ENCODE assay signal across 33 cellular contexts in genomic region chr4:109029987-109030386, GRCh38.
"Had no signal": no experiment of that assay in that cellular context is flagged by ENCODE, and none has a peak within 500 bp of the region (broad histone marks: within the 10 kb centered on the region; RNA-seq: fewer than 3 reads in every experiment).

No MANE protein-coding gene starts in this region.

- H3K4me1 ChIP-seq: ascending aorta, breast epithelium, colonic mucosa, foreskin keratinocyte, gastrocnemius medialis, heart left ventricle had no signal

- H3K4me3 Mint-ChIP-seq: activated CD4-positive, alpha-beta T cell treated with anti-CD3 and anti-CD28 coated beads for 36 hours; activated CD8-positive, alpha-beta T cell treated with anti-CD3 and anti-CD28 coated beads for 36 hours; activated naive CD4-positive, alpha-beta T cell treated with anti-CD3 and anti-CD28 coated beads, Interleukin-2, amount 10 ng/mL, durations not matched to agents 7 days and 5 days; activated naive CD8-positive, alpha-beta T cell treated with anti-CD3 and anti-CD28 coated beads, Interleukin-2, amount 10 ng/mL, durations not matched to agents 7 days and 5 days; activated T-cell treated with anti-CD3 and anti-CD28 coated beads, Interleukin-2, amount 50 U/mL, for 72 hours; brain; endodermal cell; T-helper 17 cell; T-helper 2 cell treated with Interferon-gamma antibody and Interleukin-4, amounts not matched to agents 5 μg/mL and 100 μg/mL, for 36 hours had no signal

- H3K27ac Mint-ChIP-seq: activated CD4-positive, alpha-beta T cell treated with anti-CD3 and anti-CD28 coated beads for 36 hours; activated CD8-positive, alpha-beta T cell treated with anti-CD3 and anti-CD28 coated beads for 36 hours; activated naive CD4-positive, alpha-beta T cell treated with anti-CD3 and anti-CD28 coated beads, Interleukin-2, amount 10 ng/mL, durations not matched to agents 7 days and 5 days; activated naive CD4-positive, alpha-beta T cell treated with anti-CD3 and anti-CD28 coated beads, Interleukin-2, amount 50 U/mL, for 72 hours; activated naive CD8-positive, alpha-beta T cell treated with anti-CD3 and anti-CD28 coated beads, Interleukin-2, amount 10 ng/mL, durations not matched to agents 7 days and 5 days; activated T-cell treated with anti-CD3 and anti-CD28 coated beads, Interleukin-2, amount 50 U/mL, for 72 hours; brain; endodermal cell; T-helper 17 cell; T-helper 2 cell treated with Interferon-gamma antibody and Interleukin-4, amounts not matched to agents 5 μg/mL and 100 μg/mL, for 36 hours had no signal

- H3K9me3 ChIP-seq: ascending aorta, breast epithelium, colonic mucosa, gastrocnemius medialis, heart left ventricle had no signal

- H3K36me3 ChIP-seq: ascending aorta, breast epithelium, cardiac muscle cell, colonic mucosa, gastrocnemius medialis, heart left ventricle had no signal

- DNase-seq: activated CD4-positive, alpha-beta T cell treated with anti-CD3 and anti-CD28 coated beads for 36 hours; activated CD4-positive, alpha-beta T cell treated with anti-CD3 and anti-CD28 coated beads, Interleukin-2, amount 50 U/mL, for 1 hour; activated CD4-positive, alpha-beta T cell treated with anti-CD3 and anti-CD28 coated beads, Interleukin-2, amount 50 U/mL, for 48 hours; activated CD4-positive, CD25-positive, alpha-beta regulatory T cell; activated CD4-positive, CD25-positive, alpha-beta regulatory T cell treated with anti-CD3 and anti-CD28 coated beads, Interleukin-2, amount 50 U/mL, for 72 hours; activated CD8-positive, alpha-beta memory T cell treated with anti-CD3 and anti-CD28 coated beads for 24 hours; activated CD8-positive, alpha-beta T cell treated with anti-CD3 and anti-CD28 coated beads for 36 hours; activated gamma-delta T cell; activated naive CD4-positive, alpha-beta T cell; activated naive CD4-positive, alpha-beta T cell treated with anti-CD3 and anti-CD28 coated beads, Interleukin-2, amount 10 ng/mL, durations not matched to agents 7 days and 5 days; activated naive CD8-positive, alpha-beta T cell treated with anti-CD3 and anti-CD28 coated beads, Interleukin-2, amount 10 ng/mL, durations not matched to agents 7 days and 5 days; activated T-cell treated with anti-CD3 and anti-CD28 coated beads, Interleukin-2, amount 50 U/mL, for 1 hour; activated T-cell treated with anti-CD3 and anti-CD28 coated beads, Interleukin-2, amount 50 U/mL, for 72 hours; central memory CD4-positive, alpha-beta T cell; cerebellar nuclear complex; colonic mucosa; dorsolateral prefrontal cortex; effector memory CD4-positive, alpha-beta T cell; endodermal cell; foreskin keratinocyte; gastrocnemius medialis; glutamatergic neuron; heart left ventricle; T-helper 1 cell; T-helper 17 cell; T1000 had no signal

- H3K27ac ChIP-seq: ascending aorta, breast epithelium, cardiac muscle cell, colonic mucosa, dorsolateral prefrontal cortex, foreskin keratinocyte, gastrocnemius medialis, heart left ventricle had no signal

- H3K4me1 Mint-ChIP-seq: activated CD4-positive, alpha-beta T cell treated with anti-CD3 and anti-CD28 coated beads for 36 hours; activated naive CD4-positive, alpha-beta T cell treated with anti-CD3 and anti-CD28 coated beads, Interleukin-2, amount 10 ng/mL, durations not matched to agents 7 days and 5 days; activated naive CD8-positive, alpha-beta T cell treated with anti-CD3 and anti-CD28 coated beads, Interleukin-2, amount 10 ng/mL, durations not matched to agents 7 days and 5 days; endodermal cell; T-helper 17 cell had no signal

- H3K9me3 Mint-ChIP-seq: activated CD8-positive, alpha-beta T cell treated with anti-CD3 and anti-CD28 coated beads for 36 hours; activated naive CD4-positive, alpha-beta T cell treated with anti-CD3 and anti-CD28 coated beads, Interleukin-2, amount 10 ng/mL, durations not matched to agents 7 days and 5 days; activated naive CD8-positive, alpha-beta T cell treated with anti-CD3 and anti-CD28 coated beads, Interleukin-2, amount 10 ng/mL, durations not matched to agents 7 days and 5 days; activated T-cell treated with anti-CD3 and anti-CD28 coated beads, Interleukin-2, amount 50 U/mL, for 72 hours; brain; endodermal cell; T-helper 2 cell treated with Interferon-gamma antibody and Interleukin-4, amounts not matched to agents 5 μg/mL and 100 μg/mL, for 36 hours had no signal

- ATAC-seq: activated CD4-positive, alpha-beta T cell treated with anti-CD3 and anti-CD28 coated beads for 36 hours; activated CD8-positive, alpha-beta T cell treated with anti-CD3 and anti-CD28 coated beads for 36 hours; activated naive CD4-positive, alpha-beta T cell treated with anti-CD3 and anti-CD28 coated beads, Interleukin-2, amount 50 U/mL, for 72 hours; activated T-cell treated with anti-CD3 and anti-CD28 coated beads, Interleukin-2, amount 50 U/mL, for 72 hours; esophagus mucosa; foreskin keratinocyte; gastrocnemius medialis; heart left ventricle; T-helper 17 cell had no signal

- H3K27me3 ChIP-seq: ascending aorta, breast epithelium, cardiac muscle cell, colonic mucosa, dorsolateral prefrontal cortex, foreskin keratinocyte, gastrocnemius medialis, heart left ventricle had no signal

- H3K4me3 ChIP-seq: ascending aorta, breast epithelium, cardiac muscle cell, colonic mucosa, dorsolateral prefrontal cortex, gastrocnemius medialis, heart left ventricle had no signal

- H3K27me3 Mint-ChIP-seq: activated CD4-positive, alpha-beta T cell treated with anti-CD3 and anti-CD28 coated beads for 36 hours; activated CD8-positive, alpha-beta T cell treated with anti-CD3 and anti-CD28 coated beads for 36 hours; activated naive CD4-positive, alpha-beta T cell treated with anti-CD3 and anti-CD28 coated beads, Interleukin-2, amount 10 ng/mL, durations not matched to agents 7 days and 5 days; brain had no signal

- H3K36me3 Mint-ChIP-seq: activated naive CD4-positive, alpha-beta T cell treated with anti-CD3 and anti-CD28 coated beads, Interleukin-2, amount 10 ng/mL, durations not matched to agents 7 days and 5 days; activated naive CD4-positive, alpha-beta T cell treated with anti-CD3 and anti-CD28 coated beads, Interleukin-2, amount 50 U/mL, for 72 hours; activated naive CD8-positive, alpha-beta T cell treated with anti-CD3 and anti-CD28 coated beads, Interleukin-2, amount 10 ng/mL, durations not matched to agents 7 days and 5 days; brain had no signal
